Comparison of ENCODE assay signal across 9 cellular contexts in the genomic region with DNA sequence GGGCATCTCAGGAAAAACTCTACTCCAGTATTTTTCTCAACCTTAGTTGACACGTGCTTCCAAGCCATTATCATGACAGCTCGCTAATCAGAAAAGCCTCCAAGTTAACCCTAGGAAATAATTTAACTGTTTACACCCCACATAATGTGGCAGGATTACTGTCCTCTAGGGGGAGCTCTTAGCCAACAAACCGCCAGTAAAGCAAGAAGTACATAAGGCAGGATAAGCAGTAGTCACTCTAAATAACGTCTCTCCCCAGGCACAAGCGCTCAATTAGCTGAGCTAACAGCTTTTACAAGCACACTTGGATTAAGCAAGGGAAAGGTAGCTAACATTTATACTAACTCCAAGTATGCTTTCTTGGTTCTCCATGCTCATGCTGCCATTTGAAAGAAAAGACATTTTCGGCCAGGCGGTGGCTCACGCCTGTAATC. TPM values are rescaled to one million over a fixed set of nuclear protein-coding genes. Genes with fewer than 3 reads are reported as not detected.
DNase-seq lines count a peak whose midpoint lies in the region; ATAC-seq and TF ChIP-seq lines count a peak whose summit lies in the region.
"Had no signal": no experiment of that assay in that cellular context is flagged by ENCODE, and none has a peak within 500 bp of the region (broad histone marks: within the 10 kb centered on the region; RNA-seq: fewer than 3 reads in every experiment).

No MANE protein-coding gene starts in this region.

- H3K4me1 ChIP-seq in PC-9 (replicated peaks; ENCODE audit: insufficient read depth) (no peaks in the 10 kb centered on the region), transverse colon (peaks cover 0 to 10% (median 5%) of the 10 kb centered on the region in 4 donors), upper lobe of left lung (peaks cover 4 to 11% (median 6%) of the 10 kb centered on the region in 4 donors)

- no peak for TF ChIP-seq EP300 in transverse colon (IDR thresholded peaks at IDR 0.05; ENCODE audit: low read depth)
- no peak for TF ChIP-seq EP300 in upper lobe of left lung (IDR thresholded peaks at IDR 0.05)

- CTCF ChIA-PET in PC-9 (lab: Charles Lee) = interaction anchor here (1.4 kb wide), 1 partner anchor 10 kb away, joined by 4 read pairs; no protein-coding TSS in a partner anchor

- 15 to 62% methylated on average over 3 to 8 of the region's 8 CpGs for WGBS in transverse colon (ENCODE audit: low coverage in 1 of 2), 2 donors
- 59% methylated on average over 8 of the region's 8 CpGs for WGBS in upper lobe of left lung, 2 donors

- ATAC-seq in GM21381 (IDR thresholded peaks at IDR 0.05; ENCODE audit: unreplicated experiment) (no peak), upper lobe of left lung (ENCODE audit: low FRiP score in 2 of 2) (no peak), GM21528 (IDR thresholded peaks at IDR 0.05; ENCODE audit: low FRiP score, unreplicated experiment) (no peak)

- no TSS peak for BruUV-seq in PC-9 (replicated peaks; lab: Mats Ljungman, UMichigan)

- H3K27me3 ChIP-seq in PC-9 (ENCODE audit: insufficient read depth, low read depth) (no peaks in the 10 kb centered on the region), transverse colon (peaks cover 6% of the 10 kb centered on the region), upper lobe of left lung (no peaks in the 10 kb centered on the region)

- H3K9me2 ChIP-seq in PC-9 (ENCODE audit: insufficient read depth) = no peaks in the 10 kb centered on the region

- peak; percentile 90 for TF ChIP-seq CTCF in PC-9 (conservative IDR thresholded peaks at IDR 0.05)
- peak; percentile 45 for TF ChIP-seq CTCF in epithelial cell of esophagus (IDR thresholded peaks at IDR 0.05; ENCODE audit: insufficient read depth, low read depth, low read length, missing control alignments)
- TF ChIP-seq CTCF in transverse colon (IDR thresholded peaks at IDR 0.05) = peak; percentile 24 to 46 (median 37)
- TF ChIP-seq CTCF in upper lobe of left lung (IDR thresholded peaks at IDR 0.05) = peak in 3 of 6 experiments; percentile 21 to 37 (median 31)

- POLR2A ChIA-PET in PC-9 (lab: Charles Lee; ENCODE audit: unreplicated experiment) = no interaction called here

- TF ChIP-seq POLR2A in transverse colon (IDR thresholded peaks at IDR 0.05) = no peak
- no peak for TF ChIP-seq POLR2A in upper lobe of left lung (IDR thresholded peaks at IDR 0.05)

- H3K9me3 ChIP-seq in PC-9 (ENCODE audit: insufficient read depth, low read depth) (no peaks in the 10 kb centered on the region), transverse colon (no peaks in the 10 kb centered on the region), upper lobe of left lung (no peaks in the 10 kb centered on the region)

- DNase-seq in stimulated activated CD4-positive, alpha-beta T cell treated with anti-CD3 and anti-CD28 coated beads, Interleukin-15, amount 100 ng/mL, for 24 hours = peak; percentile 57
- no peak for DNase-seq in stimulated activated CD4-positive, alpha-beta T cell treated with anti-CD3 and anti-CD28 coated beads, Interleukin-12 subunit alpha, Interleukin-12 subunit beta, amount 100 ng/mL, for 4 hours
- DNase-seq in PC-9 = peak; percentile 47 to 53
- DNase-seq in epithelial cell of esophagus (ENCODE audit: low read depth) = peak; percentile 41
- no peak for DNase-seq in transverse colon
- no peak for DNase-seq in upper lobe of left lung

- no peak overlapping the region for H2AFZ ChIP-seq in PC-9

- H3K4me3 ChIP-seq in PC-9 = no peak overlapping the region
- H3K4me3 ChIP-seq in epithelial cell of esophagus (ENCODE audit: low read length) = no peak overlapping the region
- H3K4me3 ChIP-seq in transverse colon = no peak overlapping the region
- H3K4me3 ChIP-seq in upper lobe of left lung = no peak overlapping the region

- no peaks in the 10 kb centered on the region for H3K36me3 ChIP-seq in PC-9 (ENCODE audit: low read depth)
- no peaks in the 10 kb centered on the region for H3K36me3 ChIP-seq in transverse colon
- H3K36me3 ChIP-seq in upper lobe of left lung = no peaks in the 10 kb centered on the region

- no peaks in the 10 kb centered on the region for H3K79me2 ChIP-seq in PC-9 (ENCODE audit: low read depth)

- no peak overlapping the region for H3K4me2 ChIP-seq in PC-9

- intact Hi-C loops in PC-9 (cut with micrococcal nuclease; ENCODE audit: unreplicated experiment) = loop anchor here (2.0 to 10.0 kb wide), 3 partner anchors 164 to 592 kb away; no protein-coding TSS in a partner anchor
- intact Hi-C loops in transverse colon (cut with DNase I; ENCODE audit: low total_unique reads) = loop anchor here (5.0 kb wide), 1 partner anchor 426 kb away; no protein-coding TSS in a partner anchor

- in situ Hi-C loops in transverse colon (cut with MboI; ENCODE audit: low pct_ligation_motif_present in 1 of 4, low pct_unique_long_range_greater_than_20kb in 1 of 4, low sequenced_read_pairs in 3 of 4) = loop anchor here in 1 of 4 donors (5.0 kb wide), 1 partner anchor 421 kb away; no protein-coding TSS in a partner anchor

- no peaks in the 10 kb centered on the region for H4K20me1 ChIP-seq in PC-9 (ENCODE audit: insufficient read depth)

- H3K27ac ChIP-seq in PC-9 (no peak overlapping the region), transverse colon (no peak overlapping the region), upper lobe of left lung (no peak overlapping the region)

- H3F3A ChIP-seq in PC-9 (ENCODE audit: insufficient read depth, low read depth) = no peaks in the 10 kb centered on the region

RNA-seq across cellular contexts. Expression of gene APOBEC1, which starts 22.8 kb away (rescaled TPM):
- total RNA-seq in PC-9 (2021) = not detected in 2 replicates
- total RNA-seq in transverse colon = 1 to 10 TPM in 2 of 4 donors, not detected in 2; 5.7 to 8.3 TPM
- total RNA-seq in upper lobe of left lung = not detected
- total RNA-seq: T-helper 1 cell treated with Interleukin-12 subunit alpha and Interleukin-12 subunit beta and Interleukin-4 antibody, amounts not matched to agents 30 ng/mL and 1 ng/mL, for 36 hours had no signal

RNA-seq across cellular contexts. Expression of gene GDF3, which starts 52.7 kb away (rescaled TPM):
- total RNA-seq in PC-9 (2021) = not detected in 2 replicates
- total RNA-seq in transverse colon = not detected
- total RNA-seq in upper lobe of left lung = under 1 TPM in 1 of 6 donors, not detected in 5; 0.20 TPM
- total RNA-seq: T-helper 1 cell treated with Interleukin-12 subunit alpha and Interleukin-12 subunit beta and Interleukin-4 antibody, amounts not matched to agents 30 ng/mL and 1 ng/mL, for 36 hours had no signal

Comparison
In these comparisons a context has a peak if more than half of its experiments do, and no peak if none do; other contexts are left out.
1. DNase-seq: peak in stimulated activated CD4-positive, alpha-beta T cell treated with anti-CD3 and anti-CD28 coated beads, Interleukin-15, amount 100 ng/mL, for 24 hours (single experiment), PC-9 (2 of 2) and epithelial cell of esophagus (single experiment); none in stimulated activated CD4-positive, alpha-beta T cell treated with anti-CD3 and anti-CD28 coated beads, Interleukin-12 subunit alpha, Interleukin-12 subunit beta, amount 100 ng/mL, for 4 hours (single experiment), transverse colon (single experiment) and upper lobe of left lung (0 of 2).